Comparison of ENCODE assay signal across 8 cellular contexts in the genomic region with DNA sequence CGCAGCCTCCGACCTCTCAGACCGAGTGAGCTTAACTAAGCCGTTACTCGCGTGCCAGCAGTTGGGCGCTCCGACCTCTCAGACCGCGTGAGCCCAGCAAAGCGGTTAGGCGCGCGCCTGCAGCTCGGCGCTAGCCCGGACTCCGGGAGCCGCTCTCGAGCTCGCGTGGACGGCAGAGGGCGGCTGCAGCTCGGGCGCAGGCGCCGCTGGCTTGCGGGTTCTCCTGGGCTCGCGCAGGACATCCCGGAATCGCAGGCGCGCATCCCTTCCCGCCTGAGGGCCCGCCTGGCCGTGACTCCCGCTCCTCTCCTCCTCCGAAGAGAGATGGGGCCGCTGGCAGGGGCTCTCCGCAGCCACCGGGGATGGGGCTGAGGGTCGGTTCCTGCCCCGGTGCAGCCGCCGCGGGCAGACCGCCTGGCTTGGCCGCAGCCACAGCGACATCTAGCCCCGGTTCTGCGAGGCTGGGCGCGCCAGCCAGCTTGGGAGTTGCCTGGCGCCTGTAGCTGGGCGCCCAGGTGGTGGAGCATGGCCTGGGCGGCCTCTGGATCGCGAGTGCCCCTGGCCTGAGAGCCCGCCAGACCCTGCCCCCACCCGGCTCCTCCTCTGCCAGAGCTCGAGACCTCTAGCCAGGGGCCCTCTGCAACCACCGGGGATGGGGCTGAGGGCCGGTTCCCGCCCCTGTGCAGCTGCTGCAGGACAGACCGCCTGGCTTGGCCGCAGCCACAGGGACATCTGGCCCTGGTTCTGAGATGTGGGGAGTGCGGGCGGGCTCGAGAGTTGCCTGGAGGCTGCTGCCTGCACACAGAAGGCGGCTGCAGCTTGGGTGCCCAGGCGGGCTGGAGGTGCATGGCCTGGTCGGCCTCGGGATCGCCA.
DNase-seq lines count a peak whose midpoint lies in the region; ATAC-seq and TF ChIP-seq lines count a peak whose summit lies in the region.
"Not testable (repeated sequence)": the region's sequence is repeated elsewhere in the genome, so short reads cannot be mapped to it uniquely, and the experiment has no call there.

No MANE protein-coding gene starts in this region.

- H3K4me3 Mint-ChIP-seq in effector memory CD8-positive, alpha-beta T cell, result peak overlapping the region; percentile 85 to 92

- not testable (repeated sequence) for H3K9me3 ChIP-seq in prostate gland; stomach smooth muscle (ENCODE audit: control insufficient read depth in 2 of 2, low read length in 2 of 2)

- not testable (repeated sequence) for H3K27ac ChIP-seq in prostate gland; stomach smooth muscle (ENCODE audit: low read length)

- not testable (repeated sequence) for H3K9ac ChIP-seq in stomach smooth muscle (ENCODE audit: low read length in 2 of 2)

- peak overlapping the region; percentile 10 to 23 for H3K4me3 ChIP-seq in prostate gland
- peak overlapping the region; percentile 16 to 64 for H3K4me3 ChIP-seq in stomach smooth muscle (ENCODE audit: low read length in 2 of 2)

- WGBS in prostate gland, result 0% methylated on average over 47 of the region's 76 CpGs

- H3K9me3 Mint-ChIP-seq in effector memory CD8-positive, alpha-beta T cell, result not testable (repeated sequence)

- not testable (repeated sequence) for H3K27ac Mint-ChIP-seq in effector memory CD8-positive, alpha-beta T cell

- H3K27me3 ChIP-seq in prostate gland (replicated peaks; ENCODE audit: insufficient read depth), result not testable (repeated sequence)
- peaks cover 13 to 35% of the 10 kb centered on the region in 2 donors for H3K27me3 ChIP-seq in stomach smooth muscle (ENCODE audit: control insufficient read depth in 1 of 2, insufficient read depth in 2 of 2, low read length in 2 of 2)

- peaks cover 41 to 61% of the 10 kb centered on the region in 2 donors for H3K27me3 Mint-ChIP-seq in effector memory CD8-positive, alpha-beta T cell

- TF ChIP-seq CTCF in prostate gland (IDR thresholded peaks at IDR 0.05), result not testable (repeated sequence)

- H3K36me3 ChIP-seq in prostate gland; stomach smooth muscle (ENCODE audit: control insufficient read depth in 2 of 2, insufficient read depth in 2 of 2, low read length in 2 of 2): not testable (repeated sequence)

- H3K4me1 Mint-ChIP-seq in effector memory CD8-positive, alpha-beta T cell (ENCODE audit: low read depth in 2 of 2), result not testable (repeated sequence)

- not testable (repeated sequence) for H3K36me3 Mint-ChIP-seq in effector memory CD8-positive, alpha-beta T cell (ENCODE audit: insufficient read depth)

- not testable (repeated sequence) for H3K4me1 ChIP-seq in prostate gland (replicated peaks)
- peaks cover 13% of the 10 kb centered on the region for H3K4me1 ChIP-seq in stomach smooth muscle (ENCODE audit: control insufficient read depth, insufficient read depth, low read length)

- DNase-seq in DMS153 treated with DMSO at 0.1 percent for 48 hours (lab: John Stamatoyannopoulos, UW; ENCODE audit: unreplicated experiment), result peak; percentile 9
- peak; percentile 65 for DNase-seq in NCI-H1092 (lab: John Stamatoyannopoulos, UW)
- peak; percentile 33 for DNase-seq in T follicular helper cell (ENCODE audit: low read depth)
- peak; percentile 80 for DNase-seq in activated effector memory CD4-positive, alpha-beta T cell treated with anti-CD3 and anti-CD28 coated beads, Interleukin-2, amount 50 U/mL, for 16 hours
- DNase-seq in effector memory CD8-positive, alpha-beta T cell, result peak; percentile 29 to 51 (median 49)
- peak; percentile 75 for DNase-seq in iris pigment epithelial cell (ENCODE audit: low read depth)
- DNase-seq in prostate gland (ENCODE audit: low spot score), result peak; percentile 67

- intact Hi-C loops in prostate gland (cut with DNase I), result not testable (repeated sequence)

- peak; percentile 94 for ATAC-seq in effector memory CD8-positive, alpha-beta T cell (replicated peaks)

- not testable (repeated sequence) for TF ChIP-seq POLR2A in prostate gland (IDR thresholded peaks at IDR 0.05)

Comparison
In these comparisons a context has a peak if more than half of its experiments do, and no peak if none do; other contexts are left out.
1. DNase-seq: peak in every context shown above with its lines; median percentile 80 in activated effector memory CD4-positive, alpha-beta T cell treated with anti-CD3 and anti-CD28 coated beads, Interleukin-2, amount 50 U/mL, for 16 hours; 75 in iris pigment epithelial cell; 67 in prostate gland; 65 in NCI-H1092; 49 in effector memory CD8-positive, alpha-beta T cell; 33 in T follicular helper cell; 9 in DMS153 treated with DMSO at 0.1 percent for 48 hours.